ENCODE assay signal across 17 cellular contexts in the genomic region with DNA sequence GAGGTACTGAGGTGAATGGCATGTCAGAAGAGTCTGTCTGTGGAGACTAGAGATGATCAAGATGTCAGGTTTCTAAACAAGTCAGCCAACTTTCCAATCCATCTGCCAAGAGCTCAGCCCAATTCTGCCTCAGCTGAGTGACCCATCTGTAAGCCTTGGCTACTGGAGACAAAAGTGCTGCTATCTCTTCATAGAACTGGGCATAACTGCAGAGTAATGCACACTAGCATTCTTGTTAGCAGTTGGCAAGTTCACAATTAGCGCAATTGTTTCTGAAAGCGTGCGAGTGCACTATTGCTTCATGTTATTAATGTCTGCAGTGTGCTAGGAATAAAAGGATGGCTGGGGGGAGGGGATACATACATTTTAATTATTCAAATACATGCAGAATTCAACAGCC. TPM values are rescaled to one million over a fixed set of nuclear protein-coding genes. Genes with fewer than 3 reads are reported as not detected.
A peak's percentile ranks its signal among the peaks of the same experiment; 100 is the strongest.
DNase-seq lines count a peak whose midpoint lies in the region; ATAC-seq lines count a peak whose summit lies in the region.
"Had no signal": no experiment of that assay in that cellular context is flagged by ENCODE, and none has a peak within 500 bp of the region (broad histone marks: within the 10 kb centered on the region; RNA-seq: fewer than 3 reads in every experiment).

No MANE protein-coding gene starts in this region.

- no peak for ATAC-seq in HG02571 (IDR thresholded peaks at IDR 0.05; ENCODE audit: unreplicated experiment)
- no peak for ATAC-seq in stimulated activated naive CD8-positive, alpha-beta T cell treated with anti-CD3 and anti-CD28 coated beads, Interleukin-15, Interleukin-2, amounts not matched to agents 100 U/mL and 50 U/mL, for 24 hours

- intact Hi-C loops in posterior cingulate gyrus (cut with DNase I), result no loop called here

- H3K27ac ChIP-seq in cingulate gyrus (ENCODE audit: low read depth, low read length), result peak overlapping the region; percentile 71
- H3K27ac ChIP-seq: PC-9 had no signal

- peak; percentile 46 for DNase-seq in RPMI7951 (ENCODE audit: low read depth)
- DNase-seq in hippocampal formation (lab: John Stamatoyannopoulos, UW), result peak; percentile 81 to 96
- DNase-seq in posterior cingulate gyrus, result peak in 7 of 10 donors; percentile 25 to 93 (median 47)
- no peak for DNase-seq in stimulated activated naive CD8-positive, alpha-beta T cell treated with anti-CD3 and anti-CD28 coated beads, Interleukin-15, Interleukin-2, amounts not matched to agents 100 U/mL and 50 U/mL, for 24 hours
- no peak for DNase-seq in NCI-H446 treated with DMSO at 0.1 percent for 48 hours (lab: John Stamatoyannopoulos, UW)
- DNase-seq in activated CD4-positive, alpha-beta T cell treated with anti-CD3 and anti-CD28 coated beads for 4 hours, result no peak
- DNase-seq: AML-193; CD4-positive, alpha-beta T cell; DND-41; GF-D8; MG63; NCI-H1105; NCI-H187; NCI-H748 treated with DMSO at 0.1 percent for 48 hours; PC-9 had no signal

RNA-seq across cellular contexts. Expression of a gene that starts 32.9 kb away (rescaled TPM):
- total RNA-seq in RPMI7951 (2014; rRNA removed; shearing (Covaris generic)), result 4.3 and 6.1 TPM in 2 replicates

RNA-seq across cellular contexts. Expression of a gene that starts 50.7 kb away (rescaled TPM):
- total RNA-seq in RPMI7951 (2014; rRNA removed; shearing (Covaris generic)), result 0.20 and 0.36 TPM in 2 replicates

Comparison
In these comparisons a context has a peak if more than half of its experiments do, and no peak if none do; other contexts are left out.
1. DNase-seq: peak in RPMI7951 (single experiment), hippocampal formation (2 of 2) and posterior cingulate gyrus (7 of 10); none in stimulated activated naive CD8-positive, alpha-beta T cell treated with anti-CD3 and anti-CD28 coated beads, Interleukin-15, Interleukin-2, amounts not matched to agents 100 U/mL and 50 U/mL, for 24 hours (single experiment), NCI-H446 treated with DMSO at 0.1 percent for 48 hours (single experiment) and activated CD4-positive, alpha-beta T cell treated with anti-CD3 and anti-CD28 coated beads for 4 hours (0 of 2).